ENCODE assay signal across 9 cellular contexts in genomic region chr7:74092321-74092963, GRCh38. TPM values are rescaled to one million over a fixed set of nuclear protein-coding genes. Genes with fewer than 3 reads are reported as not detected.
DNase-seq lines count a peak whose midpoint lies in the region; ATAC-seq and TF ChIP-seq lines count a peak whose summit lies in the region.
"Had no signal": no experiment of that assay in that cellular context is flagged by ENCODE, and none has a peak within 500 bp of the region (broad histone marks: within the 10 kb centered on the region; RNA-seq: fewer than 3 reads in every experiment).

No MANE protein-coding gene starts in this region.

- H3K9me3 ChIP-seq in RWPE2 (ENCODE audit: severe bottlenecking) (peaks cover 9% of the 10 kb centered on the region), thoracic aorta (no peaks in the 10 kb centered on the region)

- H3K27me3 Mint-ChIP-seq in activated CD4-positive, alpha-beta T cell treated with anti-CD3 and anti-CD28 coated beads for 36 hours, result no peaks in the 10 kb centered on the region
- H3K27me3 Mint-ChIP-seq in activated CD4-positive, alpha-beta T cell treated with anti-CD3 and anti-CD28 coated beads, Interleukin-2, amount 10 ng/mL, durations not matched to agents 24 days and 14 days, result no peaks in the 10 kb centered on the region

- TF ChIP-seq CTCF in RWPE2 (IDR thresholded peaks at IDR 0.05; ENCODE audit: poor library complexity, severe bottlenecking), result no peak
- no peak for TF ChIP-seq CTCF in thoracic aorta (IDR thresholded peaks at IDR 0.05)

- H3K4me1 ChIP-seq in RWPE2 (ENCODE audit: insufficient read depth, poor library complexity, severe bottlenecking) (peaks cover 13% of the 10 kb centered on the region), thoracic aorta (ENCODE audit: control insufficient read depth in 1 of 2, low read depth in 2 of 2) (peaks cover 12 to 29% of the 10 kb centered on the region in 2 donors)

- H3K4me3 ChIP-seq in RWPE2 (ENCODE audit: severe bottlenecking), result no peak overlapping the region
- peak overlapping the region; percentile 71 for H3K4me3 ChIP-seq in thoracic aorta

- peaks cover 4% of the 10 kb centered on the region for H3K36me3 Mint-ChIP-seq in activated CD4-positive, alpha-beta T cell treated with anti-CD3 and anti-CD28 coated beads for 36 hours (ENCODE audit: low read depth)
- H3K36me3 Mint-ChIP-seq in activated CD4-positive, alpha-beta T cell treated with anti-CD3 and anti-CD28 coated beads, Interleukin-2, amount 10 ng/mL, durations not matched to agents 24 days and 14 days (ENCODE audit: low read depth), result peaks cover 5% of the 10 kb centered on the region

- no peak for ATAC-seq in activated CD4-positive, alpha-beta T cell treated with anti-CD3 and anti-CD28 coated beads for 36 hours
- ATAC-seq in RWPE2 (ENCODE audit: low read depth) (no peak), left ventricle myocardium superior (peak; percentile 56), thoracic aorta (ENCODE audit: insufficient number of reproducible peaks, low FRiP score, low read depth) (no peak)

- peak overlapping the region; percentile 25 for H3K27ac Mint-ChIP-seq in activated CD4-positive, alpha-beta T cell treated with anti-CD3 and anti-CD28 coated beads for 36 hours
- no peak overlapping the region for H3K27ac Mint-ChIP-seq in activated CD4-positive, alpha-beta T cell treated with anti-CD3 and anti-CD28 coated beads, Interleukin-2, amount 10 ng/mL, durations not matched to agents 24 days and 14 days

- POLR2A ChIA-PET in activated CD4-positive, alpha-beta T cell treated with anti-CD3 and anti-CD28 coated beads for 36 hours (lab: Charles Lee), result no interaction called here

- CTCF ChIA-PET in activated CD4-positive, alpha-beta T cell treated with anti-CD3 and anti-CD28 coated beads for 36 hours (lab: Charles Lee), result interaction anchor here (1.2 kb wide), 1 partner anchor 23 kb away, joined by 3 read pairs; no protein-coding TSS in a partner anchor

- H3K4me3 Mint-ChIP-seq in activated CD4-positive, alpha-beta T cell treated with anti-CD3 and anti-CD28 coated beads for 36 hours, result no peak overlapping the region
- H3K4me3 Mint-ChIP-seq in activated CD4-positive, alpha-beta T cell treated with anti-CD3 and anti-CD28 coated beads, Interleukin-2, amount 10 ng/mL, durations not matched to agents 24 days and 14 days, result no peak overlapping the region

- no peaks in the 10 kb centered on the region for H3K9me3 Mint-ChIP-seq in activated CD4-positive, alpha-beta T cell treated with anti-CD3 and anti-CD28 coated beads for 36 hours (ENCODE audit: low read depth)
- no peaks in the 10 kb centered on the region for H3K9me3 Mint-ChIP-seq in activated CD4-positive, alpha-beta T cell treated with anti-CD3 and anti-CD28 coated beads, Interleukin-2, amount 10 ng/mL, durations not matched to agents 24 days and 14 days

- peak overlapping the region; percentile 86 for H3K27ac ChIP-seq in RWPE2 (ENCODE audit: poor library complexity, severe bottlenecking)
- H3K27ac ChIP-seq in thoracic aorta, result peak overlapping the region; percentile 4 to 67

- intact Hi-C loops in activated CD4-positive, alpha-beta T cell treated with anti-CD3 and anti-CD28 coated beads for 36 hours (cut with DNase I, micrococcal nuclease), result loop anchor here in 1 of 2 experiments (5.0 kb wide), 1 partner anchor 85 kb away; no protein-coding TSS in a partner anchor
- intact Hi-C loops in activated CD4-positive, alpha-beta T cell treated with anti-CD3 and anti-CD28 coated beads, Interleukin-2, amount 10 ng/mL, durations not matched to agents 24 days and 14 days (cut with micrococcal nuclease), result no loop called here
- intact Hi-C loops in left ventricle myocardium superior (cut with micrococcal nuclease), result no loop called here

- H3K27me3 ChIP-seq in RWPE2 (ENCODE audit: insufficient read depth, poor library complexity, severe bottlenecking), result no peaks in the 10 kb centered on the region
- H3K27me3 ChIP-seq in thoracic aorta (replicated peaks; ENCODE audit: insufficient read depth), result no peaks in the 10 kb centered on the region

- H3K4me1 Mint-ChIP-seq in activated CD4-positive, alpha-beta T cell treated with anti-CD3 and anti-CD28 coated beads for 36 hours, result peaks cover 18% of the 10 kb centered on the region
- H3K4me1 Mint-ChIP-seq in activated CD4-positive, alpha-beta T cell treated with anti-CD3 and anti-CD28 coated beads, Interleukin-2, amount 10 ng/mL, durations not matched to agents 24 days and 14 days, result peaks cover 21% of the 10 kb centered on the region

- DNase-seq in activated CD4-positive, alpha-beta T cell treated with anti-CD3 and anti-CD28 coated beads for 36 hours, result no peak
- DNase-seq in activated CD4-positive, alpha-beta T cell treated with anti-CD3 and anti-CD28 coated beads, Interleukin-2, amount 10 ng/mL, durations not matched to agents 24 days and 14 days, result no peak
- DNase-seq in RWPE2 (ENCODE audit: low spot score) (no peak), left ventricle myocardium superior (peak; percentile 69), thoracic aorta (ENCODE audit: low spot score) (no peak), inferior parietal cortex (ENCODE audit: extremely low spot score) (no peak), superior temporal gyrus (ENCODE audit: extremely low spot score) (no peak)
- DNase-seq in activated CD4-positive, alpha-beta T cell treated with anti-CD3 and anti-CD28 coated beads for 4 hours, result no peak
- DNase-seq: kidney glomerular epithelial cell had no signal

- H3K36me3 ChIP-seq in RWPE2 (ENCODE audit: low read depth) (peaks cover 23% of the 10 kb centered on the region), thoracic aorta (peaks cover 3% of the 10 kb centered on the region)

RNA-seq across cellular contexts. Expression of gene LIMK1, which starts 8.8 kb away (rescaled TPM):
- total RNA-seq in activated CD4-positive, alpha-beta T cell treated with anti-CD3 and anti-CD28 coated beads for 36 hours, result 10 to 100 TPM; 12.5 to 14.8 TPM
- total RNA-seq in activated CD4-positive, alpha-beta T cell treated with anti-CD3 and anti-CD28 coated beads, Interleukin-2, amount 10 ng/mL, durations not matched to agents 24 days and 14 days, result 25.3 and 26.3 TPM in 2 replicates
- total RNA-seq in left ventricle myocardium superior (9.4 TPM), thoracic aorta (10 to 100 TPM; 19.7 to 19.9 TPM)
